Comparison of ENCODE assay signal across 8 cellular contexts in the genomic region with DNA sequence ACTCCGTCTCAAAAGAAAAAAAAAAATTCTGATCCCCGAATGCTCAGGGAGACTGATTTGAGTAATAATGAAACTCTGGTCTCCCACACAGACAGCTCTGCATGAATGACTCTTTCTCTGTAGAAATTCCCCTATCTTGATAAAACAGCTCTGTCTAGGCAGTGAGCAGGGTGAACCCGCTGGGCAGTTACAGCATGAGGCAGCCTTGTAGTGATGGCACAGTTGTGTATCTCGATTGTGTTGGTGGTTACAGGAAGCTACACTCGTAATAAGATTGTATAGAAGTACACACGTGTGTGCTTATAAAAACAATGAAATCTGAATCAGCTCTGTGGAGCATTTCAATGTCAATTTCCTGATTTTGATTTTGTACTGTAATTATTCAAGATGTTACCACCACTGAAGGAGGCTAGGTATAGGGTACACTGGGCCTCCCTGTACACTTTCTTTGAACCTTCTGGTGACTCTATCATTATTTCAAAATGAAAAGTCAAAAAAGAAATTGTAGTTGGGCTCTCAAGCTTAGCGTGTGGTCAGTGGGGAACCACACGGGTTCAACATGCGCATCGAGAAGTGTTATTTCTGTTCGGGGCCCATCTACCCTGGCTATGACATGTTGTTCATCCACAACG. TPM values are rescaled to one million over a fixed set of nuclear protein-coding genes. Genes with fewer than 3 reads are reported as not detected.
DNase-seq lines count a peak whose midpoint lies in the region; ATAC-seq and TF ChIP-seq lines count a peak whose summit lies in the region.

No MANE protein-coding gene starts in this region.

- TF ChIP-seq CTCF in GM20000 (IDR thresholded peaks at IDR 0.05; ENCODE audit: extremely low read depth, missing control alignments) = no peak
- no peak for TF ChIP-seq CTCF in cardiac fibroblast (IDR thresholded peaks at IDR 0.05; ENCODE audit: low read depth, low read length)
- TF ChIP-seq CTCF in nephron progenitor cell (IDR thresholded peaks at IDR 0.05) = no peak

- H3K27me3 Mint-ChIP-seq in nephron progenitor cell (ENCODE audit: low read depth, poor library complexity) = peaks cover 34% of the 10 kb centered on the region

- ATAC-seq in HG03469 (IDR thresholded peaks at IDR 0.05; ENCODE audit: unreplicated experiment) (peak; percentile 74), Right ventricle myocardium inferior (no peak)

- peak overlapping the region; percentile 5 to 60 (median 37); a peak in 17 of 22 replicates for H3K4me2 ChIP-seq in BLaER1 treated with 17β-estradiol and CSF1 and Interleukin-3, amounts not matched to agents 10 nM and 100 nM

- H3K9me3 ChIP-seq in BLaER1 treated with 17β-estradiol and CSF1 and Interleukin-3, amounts not matched to agents 10 nM and 100 nM (replicated peaks in 1 of 11) = peaks cover 0 to 12% (median 2%) of the 10 kb centered on the region in 11 experiments; a peak in 6 of 22 replicates

- peaks cover 13 to 41% (median 32%) of the 10 kb centered on the region in 10 experiments for H3K4me1 ChIP-seq in BLaER1 treated with 17β-estradiol and CSF1 and Interleukin-3, amounts not matched to agents 10 nM and 100 nM

- peak overlapping the region in 4 of 11 experiments; percentile 6 to 42 (median 35); a peak in 4 of 22 replicates for H3K9ac ChIP-seq in BLaER1 treated with 17β-estradiol and CSF1 and Interleukin-3, amounts not matched to agents 10 nM and 100 nM

- no peak overlapping the region for H3K4me3 ChIP-seq in BLaER1 treated with 17β-estradiol and CSF1 and Interleukin-3, amounts not matched to agents 10 nM and 100 nM
- H3K4me3 ChIP-seq in cardiac fibroblast (replicated peaks in 1 of 2; ENCODE audit: low read depth in 2 of 2, low read length in 2 of 2) = no peak overlapping the region

- peak overlapping the region in 10 of 11 experiments; percentile 7 to 79 (median 57); a peak in 19 of 22 replicates for H3K27ac ChIP-seq in BLaER1 treated with 17β-estradiol and CSF1 and Interleukin-3, amounts not matched to agents 10 nM and 100 nM

- no peaks in the 10 kb centered on the region for H3K27me3 ChIP-seq in BLaER1 treated with 17β-estradiol and CSF1 and Interleukin-3, amounts not matched to agents 10 nM and 100 nM

- H3K27ac Mint-ChIP-seq in nephron progenitor cell = no peak overlapping the region

- H4K20me1 ChIP-seq in BLaER1 treated with 17β-estradiol and CSF1 and Interleukin-3, amounts not matched to agents 10 nM and 100 nM = no peaks in the 10 kb centered on the region

- H3K9me3 Mint-ChIP-seq in nephron progenitor cell = peaks cover under 1% of the 10 kb centered on the region

- no peak overlapping the region for H3K4me3 Mint-ChIP-seq in nephron progenitor cell

- no peaks in the 10 kb centered on the region for H3K4me1 Mint-ChIP-seq in nephron progenitor cell

- H3K36me3 Mint-ChIP-seq in nephron progenitor cell (ENCODE audit: low read depth) = no peaks in the 10 kb centered on the region

- intact Hi-C loops in Right ventricle myocardium inferior (cut with DNase I) = no loop called here

- no peaks in the 10 kb centered on the region for H3K36me3 ChIP-seq in BLaER1 treated with 17β-estradiol and CSF1 and Interleukin-3, amounts not matched to agents 10 nM and 100 nM

- DNase-seq in GM20000 (ENCODE audit: low spot score) = peak; percentile 40
- DNase-seq in cardiac fibroblast (ENCODE audit: low read depth in 2 of 2) = peak; percentile 33 to 66
- no peak for DNase-seq in Right ventricle myocardium inferior (ENCODE audit: missing footprints)
- DNase-seq in A172 (ENCODE audit: low spot score) = no peak
- DNase-seq in NCI-H2171 (lab: John Stamatoyannopoulos, UW) = no peak
- DNase-seq in nephron progenitor cell = no peak

RNA-seq across cellular contexts. Expression of gene ATP8B1, which starts 34.9 kb away (rescaled TPM):
- 5.0 TPM for total RNA-seq in Right ventricle myocardium inferior
- 38.2 and 38.8 TPM in 2 replicates for total RNA-seq in A172 (2014; rRNA removed; shearing (Covaris generic))

Comparison
In these comparisons a context has a peak if more than half of its experiments do, and no peak if none do; other contexts are left out.
1. DNase-seq: peak in GM20000 (single experiment) and cardiac fibroblast (2 of 2); none in Right ventricle myocardium inferior (single experiment), A172 (single experiment), NCI-H2171 (single experiment) and nephron progenitor cell (single experiment).